In genomic region chr22:23913306-23913660, GRCh38 we compare ENCODE assay signal across 8 cellular contexts. TPM values are rescaled to one million over a fixed set of nuclear protein-coding genes. Genes with fewer than 3 reads are reported as not detected.
DNase-seq lines count a peak whose midpoint lies in the region; ATAC-seq and TF ChIP-seq lines count a peak whose summit lies in the region.

No MANE protein-coding gene starts in this region.

- H3K27ac Mint-ChIP-seq in glutamatergic neuron (ENCODE audit: unreplicated experiment) = peak overlapping the region; percentile 99
- H3K27ac Mint-ChIP-seq in stimulated activated naive B cell treated with anti-CD40 and anti-IgM and Interleukin-4, amounts not matched to agents 10 μg/mL and 1 μg/mL and 100 μg/mL, for 72 hours = peak overlapping the region; percentile 98

- no peaks in the 10 kb centered on the region for H3K36me3 Mint-ChIP-seq in glutamatergic neuron (ENCODE audit: unreplicated experiment)
- H3K36me3 Mint-ChIP-seq in stimulated activated naive B cell treated with anti-CD40 and anti-IgM and Interleukin-4, amounts not matched to agents 10 μg/mL and 1 μg/mL and 100 μg/mL, for 72 hours = peaks cover 11 to 28% of the 10 kb centered on the region in 2 donors

- DNase-seq in stimulated activated CD4-positive, alpha-beta T cell treated with anti-CD3 and anti-CD28 coated beads, Interleukin-15, amount 100 ng/mL, for 24 hours = peak; percentile 46
- DNase-seq in stimulated activated CD4-positive, alpha-beta T cell treated with anti-CD3 and anti-CD28 coated beads, Interleukin-1b, Interleukin-23, amount 100 ng/mL, for 48 hours = no peak
- DNase-seq in WERI-Rb-1 (no peak), glutamatergic neuron (no peak), nucleus accumbens (lab: John Stamatoyannopoulos, UW) (no peak), MV-4-11 (lab: John Stamatoyannopoulos, UW) (no peak)
- DNase-seq in stimulated activated naive B cell treated with anti-CD40 and anti-IgM and Interleukin-4, amounts not matched to agents 10 μg/mL and 1 μg/mL and 100 μg/mL, for 72 hours = no peak

- no peaks in the 10 kb centered on the region for H3K9me3 ChIP-seq in WERI-Rb-1 (ENCODE audit: severe bottlenecking)

- no peak for TF ChIP-seq CTCF in WERI-Rb-1 (IDR thresholded peaks at IDR 0.05; ENCODE audit: low read depth, low read length)
- TF ChIP-seq CTCF in glutamatergic neuron (IDR thresholded peaks at IDR 0.05; ENCODE audit: partially characterized antibody, unreplicated experiment) = no peak

- ATAC-seq in stimulated activated naive B cell treated with anti-CD40 and anti-IgM and Interleukin-4, amounts not matched to agents 10 μg/mL and 1 μg/mL and 100 μg/mL, for 72 hours (replicated peaks) = peak; percentile 19 to 21
- ATAC-seq in GM18502 (IDR thresholded peaks at IDR 0.05; ENCODE audit: poor library complexity, unreplicated experiment) = no peak

- H3K4me1 Mint-ChIP-seq in glutamatergic neuron (ENCODE audit: low read depth, unreplicated experiment) = peaks cover 33% of the 10 kb centered on the region
- H3K4me1 Mint-ChIP-seq in stimulated activated naive B cell treated with anti-CD40 and anti-IgM and Interleukin-4, amounts not matched to agents 10 μg/mL and 1 μg/mL and 100 μg/mL, for 72 hours = peaks cover 19 to 50% of the 10 kb centered on the region in 2 donors

- peaks cover 3% of the 10 kb centered on the region for H3K27me3 Mint-ChIP-seq in glutamatergic neuron (ENCODE audit: unreplicated experiment)
- no peaks in the 10 kb centered on the region for H3K27me3 Mint-ChIP-seq in stimulated activated naive B cell treated with anti-CD40 and anti-IgM and Interleukin-4, amounts not matched to agents 10 μg/mL and 1 μg/mL and 100 μg/mL, for 72 hours

- H3K27ac ChIP-seq in WERI-Rb-1 = peak overlapping the region; percentile 98

- H3K36me3 ChIP-seq in WERI-Rb-1 = peaks cover 2% of the 10 kb centered on the region

- no peaks in the 10 kb centered on the region for H3K27me3 ChIP-seq in WERI-Rb-1 (ENCODE audit: insufficient read depth, low read depth, severe bottlenecking)

- H3K4me3 ChIP-seq in WERI-Rb-1 (ENCODE audit: low read depth, low read length) = peak overlapping the region; percentile 68

- H3K9me3 Mint-ChIP-seq in glutamatergic neuron (ENCODE audit: unreplicated experiment) = peaks cover 9% of the 10 kb centered on the region
- no peaks in the 10 kb centered on the region for H3K9me3 Mint-ChIP-seq in stimulated activated naive B cell treated with anti-CD40 and anti-IgM and Interleukin-4, amounts not matched to agents 10 μg/mL and 1 μg/mL and 100 μg/mL, for 72 hours

- H3K4me3 Mint-ChIP-seq in glutamatergic neuron (ENCODE audit: unreplicated experiment) = peak overlapping the region; percentile 97
- peak overlapping the region; percentile 91 to 95 for H3K4me3 Mint-ChIP-seq in stimulated activated naive B cell treated with anti-CD40 and anti-IgM and Interleukin-4, amounts not matched to agents 10 μg/mL and 1 μg/mL and 100 μg/mL, for 72 hours

RNA-seq across cellular contexts. Expression of gene MIF, which starts 19.1 kb away (rescaled TPM):
- 581 TPM for total RNA-seq in glutamatergic neuron (ENCODE audit: unreplicated experiment)

RNA-seq across cellular contexts. Expression of gene GSTT2B, which starts 47.7 kb away (rescaled TPM):
- 11.9 TPM for total RNA-seq in glutamatergic neuron (ENCODE audit: unreplicated experiment)

RNA-seq across cellular contexts. Expression of gene DDTL, which starts 53.4 kb away (rescaled TPM):
- 0.96 TPM for total RNA-seq in glutamatergic neuron (ENCODE audit: unreplicated experiment)

RNA-seq across cellular contexts. Expression of gene SLC2A11, which starts 55.6 kb away (rescaled TPM):
- total RNA-seq in glutamatergic neuron (ENCODE audit: unreplicated experiment) = 52.4 TPM
